Comparison of ENCODE assay signal across 26 cellular contexts in genomic region chr14:23444314-23444713, GRCh38. TPM values are rescaled to one million over a fixed set of nuclear protein-coding genes. Genes with fewer than 3 reads are reported as not detected.
DNase-seq lines count a peak whose midpoint lies in the region; ATAC-seq and TF ChIP-seq lines count a peak whose summit lies in the region.
"Had no signal": no experiment of that assay in that cellular context is flagged by ENCODE, and none has a peak within 500 bp of the region (broad histone marks: within the 10 kb centered on the region; RNA-seq: fewer than 3 reads in every experiment).

No MANE protein-coding gene starts in this region.

- H4K20me1 ChIP-seq in GM23338 (replicated peaks; ENCODE audit: insufficient read depth), result no peaks in the 10 kb centered on the region
- H4K20me1 ChIP-seq: BLaER1 treated with 17β-estradiol and CSF1 and Interleukin-3, amounts not matched to agents 10 nM and 100 nM had no signal

- no peak for TF ChIP-seq CTCF in gastrocnemius medialis (IDR thresholded peaks at IDR 0.05 in 4 of 5, conservative IDR thresholded peaks at IDR 0.05 in 1 of 5)
- TF ChIP-seq CTCF in GM23338 (conservative IDR thresholded peaks at IDR 0.05; ENCODE audit: low read depth in 2 of 2), result no peak

- no peaks in the 10 kb centered on the region for H3K9me3 Mint-ChIP-seq in activated T-helper 17 cell treated with anti-CD3 and anti-CD28 coated beads, Interleukin-2, amount 50 U/mL, for 72 hours
- no peaks in the 10 kb centered on the region for H3K9me3 Mint-ChIP-seq in GM23338
- H3K9me3 Mint-ChIP-seq: CD4-positive, alpha-beta memory T cell had no signal

- no peaks in the 10 kb centered on the region for H3K4me1 Mint-ChIP-seq in activated T-helper 17 cell treated with anti-CD3 and anti-CD28 coated beads, Interleukin-2, amount 50 U/mL, for 72 hours
- H3K4me1 Mint-ChIP-seq in GM23338, result peaks cover 17% of the 10 kb centered on the region
- H3K4me1 Mint-ChIP-seq: CD4-positive, alpha-beta memory T cell had no signal

- no peaks in the 10 kb centered on the region for H3K36me3 Mint-ChIP-seq in activated T-helper 17 cell treated with anti-CD3 and anti-CD28 coated beads, Interleukin-2, amount 50 U/mL, for 72 hours (ENCODE audit: low read depth)
- no peaks in the 10 kb centered on the region for H3K36me3 Mint-ChIP-seq in GM23338 (ENCODE audit: low read depth)
- H3K36me3 Mint-ChIP-seq: CD4-positive, alpha-beta memory T cell had no signal

- in situ Hi-C loops in gastrocnemius medialis (cut with MboI; ENCODE audit: low sequenced_read_pairs in 4 of 4), result no loop called here

- H3K4me3 ChIP-seq in gastrocnemius medialis (peak overlapping the region in 2 of 4 donors; percentile 1 to 17), GM23338 (no peak overlapping the region)
- H3K4me3 ChIP-seq: BLaER1 treated with 17β-estradiol and CSF1 and Interleukin-3, amounts not matched to agents 10 nM and 100 nM had no signal

- H2AFZ ChIP-seq in GM23338, result no peak overlapping the region

- H3K4me1 ChIP-seq in gastrocnemius medialis (peaks cover 27 to 55% of the 10 kb centered on the region in 2 donors), GM23338 (ENCODE audit: insufficient read depth) (peaks cover 10% of the 10 kb centered on the region)
- H3K4me1 ChIP-seq: Caco-2 had no signal

- no peaks in the 10 kb centered on the region for H3K79me2 ChIP-seq in GM23338 (replicated peaks; ENCODE audit: insufficient read depth)

- H3K27me3 Mint-ChIP-seq in activated T-helper 17 cell treated with anti-CD3 and anti-CD28 coated beads, Interleukin-2, amount 50 U/mL, for 72 hours, result peaks cover 23% of the 10 kb centered on the region
- H3K27me3 Mint-ChIP-seq in GM23338 (ENCODE audit: insufficient read depth, low read depth, poor library complexity), result peaks cover 21% of the 10 kb centered on the region

- no peaks in the 10 kb centered on the region for H3K36me3 ChIP-seq in gastrocnemius medialis
- H3K36me3 ChIP-seq in GM23338 (ENCODE audit: insufficient read depth), result no peaks in the 10 kb centered on the region
- H3K36me3 ChIP-seq: BLaER1 treated with 17β-estradiol and CSF1 and Interleukin-3, amounts not matched to agents 10 nM and 100 nM had no signal

- H3K9me3 ChIP-seq in gastrocnemius medialis, result no peaks in the 10 kb centered on the region
- H3K9me3 ChIP-seq: BLaER1 treated with 17β-estradiol and CSF1 and Interleukin-3, amounts not matched to agents 10 nM and 100 nM; Caco-2 had no signal

- peaks cover 6% of the 10 kb centered on the region; the same call in 1 of the 2 replicates for H3K9me2 ChIP-seq in GM23338 (ENCODE audit: insufficient read depth)

- intact Hi-C loops in left ventricle myocardium superior (cut with micrococcal nuclease), result no loop called here
- intact Hi-C loops in gastrocnemius medialis (cut with DNase I; ENCODE audit: low total_unique reads), result loop anchor here (2.0 kb wide), 1 partner anchor 38 kb away; no protein-coding TSS in a partner anchor

- peak overlapping the region; percentile 83 to 89 (median 86) for H3K27ac ChIP-seq in gastrocnemius medialis
- no peak overlapping the region for H3K27ac ChIP-seq in GM23338 (ENCODE audit: low read depth)
- H3K27ac ChIP-seq: 22Rv1; BLaER1 treated with 17β-estradiol and CSF1 and Interleukin-3, amounts not matched to agents 10 nM and 100 nM had no signal

- H3K4me2 ChIP-seq in GM23338, result no peak overlapping the region
- H3K4me2 ChIP-seq: BLaER1 treated with 17β-estradiol and CSF1 and Interleukin-3, amounts not matched to agents 10 nM and 100 nM had no signal

- H3K27me3 ChIP-seq in gastrocnemius medialis (no peaks in the 10 kb centered on the region), GM23338 (ENCODE audit: insufficient read depth) (no peaks in the 10 kb centered on the region)
- H3K27me3 ChIP-seq: BLaER1 treated with 17β-estradiol and CSF1 and Interleukin-3, amounts not matched to agents 10 nM and 100 nM had no signal

- H3F3A ChIP-seq in GM23338 (replicated peaks; ENCODE audit: low read depth), result no peaks in the 10 kb centered on the region

- peak in 1 of 2 donors; percentile 28 for TF ChIP-seq POLR2A in gastrocnemius medialis (IDR thresholded peaks at IDR 0.05)

- DNase-seq in NCI-H1694 treated with DMSO at 0.1 percent for 48 hours (lab: John Stamatoyannopoulos, UW) (peak; percentile 6), NCI-H1694 (lab: John Stamatoyannopoulos, UW) (no peak), left ventricle myocardium superior (no peak), gastrocnemius medialis (no peak), RKO (ENCODE audit: low spot score) (no peak), GM23338 (ENCODE audit: low spot score) (no peak)
- no peak for DNase-seq in stimulated activated CD4-positive, alpha-beta T cell treated with anti-CD3 and anti-CD28 coated beads, Interleukin-2, amount 100 ng/mL, for 24 hours
- DNase-seq: Caco-2; CD4-positive, alpha-beta memory T cell; DMS 273 treated with DMSO at 0.1 percent for 48 hours; DMS79 treated with DMSO at 0.1 percent for 48 hours; KG1; NCI-H1105 treated with DMSO at 0.1 percent for 48 hours; NCI-H2081 treated with DMSO at 0.1 percent for 48 hours; NCI-H2171 treated with DMSO at 0.1 percent for 48 hours; NCI-H524 treated with DMSO at 0.1 percent for 48 hours; NCI-H82; OCI-M1; RPMI8226; SIG-M5 had no signal

- H3K4me3 Mint-ChIP-seq in activated T-helper 17 cell treated with anti-CD3 and anti-CD28 coated beads, Interleukin-2, amount 50 U/mL, for 72 hours, result no peak overlapping the region
- H3K4me3 Mint-ChIP-seq in GM23338, result no peak overlapping the region
- H3K4me3 Mint-ChIP-seq: CD4-positive, alpha-beta memory T cell had no signal

- peak overlapping the region; percentile 25 for H3K27ac Mint-ChIP-seq in activated T-helper 17 cell treated with anti-CD3 and anti-CD28 coated beads, Interleukin-2, amount 50 U/mL, for 72 hours
- no peak overlapping the region for H3K27ac Mint-ChIP-seq in GM23338

- no peak for ATAC-seq in activated T-helper 17 cell treated with anti-CD3 and anti-CD28 coated beads, Interleukin-2, amount 50 U/mL, for 72 hours (replicated peaks)
- ATAC-seq in left ventricle myocardium superior, result peak; percentile 39
- peak; percentile 55 to 63 for ATAC-seq in gastrocnemius medialis
- ATAC-seq in GM23338, result no peak
- ATAC-seq: HCT116, SK-N-SH treated with all-trans-retinoic acid at 6 μM for 48 hours had no signal

TF ChIP-seq in GM23338, 12 proteins besides CTCF, POLR2A, EP300 and RAD21 (continues in another document):
- no peak for TF ChIP-seq EZH2phosphoT487 (IDR thresholded peaks at IDR 0.05; ENCODE audit: unreplicated experiment)
- TF ChIP-seq REST (IDR thresholded peaks at IDR 0.05; ENCODE audit: unreplicated experiment), result no peak
- TF ChIP-seq ZNF114 (CRISPR knock-in tag; IDR thresholded peaks at IDR 0.05), result no peak
- TF ChIP-seq ETS1 (IDR thresholded peaks at IDR 0.05), result no peak
- no peak for TF ChIP-seq STAT1 (IDR thresholded peaks at IDR 0.05; ENCODE audit: unreplicated experiment)

RNA-seq across cellular contexts. Expression of gene MYH7, which starts 8.9 kb away (rescaled TPM):
- total RNA-seq in activated T-helper 17 cell treated with anti-CD3 and anti-CD28 coated beads, Interleukin-2, amount 50 U/mL, for 72 hours, result under 1 TPM; 0.13 to 0.19 TPM
- total RNA-seq in left ventricle myocardium superior, result 12,717 TPM
- 1,000 to 10,000 TPM; 1,360 to 5,274 (median 3,359) TPM for total RNA-seq in gastrocnemius medialis
- total RNA-seq in GM23338 (2014; rRNA removed; shearing (Covaris generic)), result not detected in 2 replicates
- polyA plus RNA-seq in GM23338 (2016; fragmentation: Nextera tagmentation; extraction: Ambion mirVana), result 0.05 TPM in 1 of 2 replicates, not detected in the other
- total RNA-seq: Caco-2; CD4-positive, alpha-beta memory T cell; HT1080 had no signal
- polyA plus RNA-seq: CD4-positive, alpha-beta memory T cell had no signal

RNA-seq across cellular contexts. Expression of gene NGDN, which starts 25.2 kb away (rescaled TPM):
- total RNA-seq in activated T-helper 17 cell treated with anti-CD3 and anti-CD28 coated beads, Interleukin-2, amount 50 U/mL, for 72 hours, result 10 to 100 TPM; 43.5 to 53.1 TPM
- total RNA-seq in left ventricle myocardium superior, result 18.6 TPM
- 10 to 100 TPM; 27.9 to 41.9 (median 36.1) TPM for total RNA-seq in gastrocnemius medialis
- 48.6 and 67.1 TPM in 2 replicates for total RNA-seq in GM23338 (2014; rRNA removed; shearing (Covaris generic))
- polyA plus RNA-seq in GM23338 (2016; fragmentation: Nextera tagmentation; extraction: Ambion mirVana), result 81.6 and 90.8 TPM in 2 replicates

RNA-seq across cellular contexts. Expression of gene MYH6, which starts 36.2 kb away (rescaled TPM):
- under 1 TPM; 0.71 to 0.82 TPM for total RNA-seq in activated T-helper 17 cell treated with anti-CD3 and anti-CD28 coated beads, Interleukin-2, amount 50 U/mL, for 72 hours
- total RNA-seq in left ventricle myocardium superior (4,258 TPM), gastrocnemius medialis (1,000 to 10,000 TPM in 1 of 4 donors, 100 to 1,000 TPM in 1, 10 to 100 TPM in 2; 20.4 to 1,496 (median 303) TPM)
- 0.03 and 0.23 TPM in 2 replicates for total RNA-seq in GM23338 (2014; rRNA removed; shearing (Covaris generic))
- polyA plus RNA-seq in GM23338 (2016; fragmentation: Nextera tagmentation; extraction: Ambion mirVana), result 0.10 and 2.1 TPM in 2 replicates
- total RNA-seq: Caco-2; CD4-positive, alpha-beta memory T cell; HT1080 had no signal
- polyA plus RNA-seq: CD4-positive, alpha-beta memory T cell had no signal

Comparison
In these comparisons a context has a peak if more than half of its experiments do, and no peak if none do; other contexts are left out.
1. ATAC-seq: peak in left ventricle myocardium superior (single experiment) and gastrocnemius medialis (2 of 2); none in activated T-helper 17 cell treated with anti-CD3 and anti-CD28 coated beads, Interleukin-2, amount 50 U/mL, for 72 hours (single experiment) and GM23338 (single experiment).
2. RNA of gene MYH7, which starts 8.9 kb away (total RNA-seq): 12,717 TPM in left ventricle myocardium superior (single experiment) and 1,360 to 5,274 TPM in gastrocnemius medialis; 0.13 to 0.19 TPM in activated T-helper 17 cell treated with anti-CD3 and anti-CD28 coated beads, Interleukin-2, amount 50 U/mL, for 72 hours and not detected in GM23338; every median in the first group is over 1,000 times any median in the second.
3. RNA of gene MYH6, which starts 36.2 kb away (total RNA-seq): 4,258 TPM in left ventricle myocardium superior (single experiment) and 20.4 to 1,496 TPM in gastrocnemius medialis; 0.71 to 0.82 TPM in activated T-helper 17 cell treated with anti-CD3 and anti-CD28 coated beads, Interleukin-2, amount 50 U/mL, for 72 hours and 0.03 to 0.23 TPM in GM23338; every median in the first group is over 10 times any median in the second.